In genomic region chr12:17640615-17641014, GRCh38 we compare ENCODE assay signal across 20 cellular contexts.
"Had no signal": no experiment of that assay in that cellular context is flagged by ENCODE, and none has a peak within 500 bp of the region (broad histone marks: within the 10 kb centered on the region; RNA-seq: fewer than 3 reads in every experiment).

No MANE protein-coding gene starts in this region.

- H3K27ac ChIP-seq: esophagus muscularis mucosa, gastrocnemius medialis, heart right ventricle, spleen, testis, tibial nerve, upper lobe of right lung had no signal

- H3K4me3 Mint-ChIP-seq: naive thymus-derived CD4-positive, alpha-beta T cell; nephron progenitor cell; stimulated activated memory B cell treated with anti-CD40 and anti-IgM and Interleukin-4, amounts not matched to agents 10 μg/mL and 1 μg/mL and 100 μg/mL, for 72 hours; stimulated activated naive CD8-positive, alpha-beta T cell treated with anti-CD3 and anti-CD28 coated beads, Interleukin-15, Interleukin-2, amounts not matched to agents 100 ng/mL and 50 ng/mL, for 24 hours had no signal

- H3K27me3 ChIP-seq: esophagus muscularis mucosa, gastrocnemius medialis, spleen, testis, tibial nerve, upper lobe of right lung had no signal

- H3K36me3 Mint-ChIP-seq: naive thymus-derived CD4-positive, alpha-beta T cell; stimulated activated memory B cell treated with anti-CD40 and anti-IgM and Interleukin-4, amounts not matched to agents 10 μg/mL and 1 μg/mL and 100 μg/mL, for 72 hours had no signal

- H3K27me3 Mint-ChIP-seq: naive thymus-derived CD4-positive, alpha-beta T cell; stimulated activated memory B cell treated with anti-CD40 and anti-IgM and Interleukin-4, amounts not matched to agents 10 μg/mL and 1 μg/mL and 100 μg/mL, for 72 hours; stimulated activated naive CD8-positive, alpha-beta T cell treated with anti-CD3 and anti-CD28 coated beads, Interleukin-15, Interleukin-2, amounts not matched to agents 100 ng/mL and 50 ng/mL, for 24 hours had no signal

- H3K27ac Mint-ChIP-seq: naive thymus-derived CD4-positive, alpha-beta T cell; nephron progenitor cell; stimulated activated memory B cell treated with anti-CD40 and anti-IgM and Interleukin-4, amounts not matched to agents 10 μg/mL and 1 μg/mL and 100 μg/mL, for 72 hours; stimulated activated naive CD8-positive, alpha-beta T cell treated with anti-CD3 and anti-CD28 coated beads, Interleukin-15, Interleukin-2, amounts not matched to agents 100 ng/mL and 50 ng/mL, for 24 hours had no signal

- H3K9me3 ChIP-seq: esophagus muscularis mucosa, gastrocnemius medialis, heart right ventricle, spleen, testis, tibial nerve, upper lobe of right lung had no signal

- H3K9me3 Mint-ChIP-seq: naive thymus-derived CD4-positive, alpha-beta T cell; nephron progenitor cell; stimulated activated memory B cell treated with anti-CD40 and anti-IgM and Interleukin-4, amounts not matched to agents 10 μg/mL and 1 μg/mL and 100 μg/mL, for 72 hours; stimulated activated naive CD8-positive, alpha-beta T cell treated with anti-CD3 and anti-CD28 coated beads, Interleukin-15, Interleukin-2, amounts not matched to agents 100 ng/mL and 50 ng/mL, for 24 hours had no signal

- H3K4me1 ChIP-seq: esophagus muscularis mucosa, gastrocnemius medialis, heart right ventricle, testis, tibial nerve, upper lobe of right lung had no signal

- H3K4me3 ChIP-seq: esophagus muscularis mucosa, gastrocnemius medialis, heart right ventricle, spleen, testis, tibial nerve, upper lobe of right lung had no signal

- DNase-seq: effector memory CD4-positive, alpha-beta T cell; gastrocnemius medialis; heart right ventricle; hypothalamus; kidney glomerular epithelial cell; mammary epithelial cell; naive thymus-derived CD4-positive, alpha-beta T cell; nephron progenitor cell; posterior cingulate gyrus; spleen; stimulated activated CD4-positive, alpha-beta T cell treated with anti-CD3 and anti-CD28 coated beads, Interleukin-15, amount 100 ng/mL, for 24 hours; stimulated activated CD4-positive, alpha-beta T cell treated with anti-CD3 and anti-CD28 coated beads, Interleukin-1b, Interleukin-23, amount 100 ng/mL, for 48 hours; stimulated activated CD4-positive, alpha-beta T cell treated with anti-CD3 and anti-CD28 coated beads, Interleukin-4, amount 100 ng/mL, for 24 hours; testis; upper lobe of right lung had no signal

- H3K36me3 ChIP-seq: esophagus muscularis mucosa, gastrocnemius medialis, heart right ventricle, spleen, tibial nerve, upper lobe of right lung had no signal

- ATAC-seq: gastrocnemius medialis; heart right ventricle; naive thymus-derived CD4-positive, alpha-beta T cell; sciatic nerve; stimulated activated memory B cell treated with anti-CD40 and anti-IgM and Interleukin-4, amounts not matched to agents 10 μg/mL and 1 μg/mL and 100 μg/mL, for 72 hours; upper lobe of right lung had no signal
